Comparison of ENCODE assay signal across 31 cellular contexts in the genomic region with DNA sequence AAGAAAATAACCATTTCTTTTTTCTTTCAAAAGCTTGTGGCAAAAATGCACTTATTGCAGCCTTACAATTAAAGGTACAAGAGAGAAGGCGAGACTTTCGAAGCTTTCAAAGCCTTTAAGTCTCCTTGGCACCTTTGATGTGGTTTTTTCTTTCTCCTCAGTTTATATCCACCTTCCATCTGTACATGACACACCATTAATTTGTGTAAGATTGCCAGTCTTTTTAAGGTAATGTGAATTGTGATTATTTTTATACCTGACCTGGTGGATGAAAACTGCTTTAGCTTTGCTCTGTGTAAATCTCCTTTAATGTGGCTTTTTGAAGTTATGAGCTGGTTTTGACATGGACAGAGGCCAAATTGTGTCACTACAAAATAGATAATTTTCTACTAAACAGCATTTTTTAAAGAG.
"Had no signal": no experiment of that assay in that cellular context is flagged by ENCODE, and none has a peak within 500 bp of the region (broad histone marks: within the 10 kb centered on the region; RNA-seq: fewer than 3 reads in every experiment).

No MANE protein-coding gene starts in this region.

- H3K27me3 ChIP-seq: breast epithelium, Peyer's patch had no signal

- H3K27ac Mint-ChIP-seq: activated B cell treated with CpG ODN at 0.5 μM for 24 hours; activated CD4-positive, alpha-beta T cell treated with anti-CD3 and anti-CD28 coated beads, Interleukin-2, amount 10 ng/mL, durations not matched to agents 24 days and 14 days; activated CD8-positive, alpha-beta memory T cell treated with anti-CD3 and anti-CD28 coated beads, Interleukin-2, amount 10 ng/mL, durations not matched to agents 7 days and 5 days; activated naive CD4-positive, alpha-beta T cell treated with anti-CD3 and anti-CD28 coated beads, Interleukin-2, amount 50 U/mL, for 24 hours; activated T-cell treated with anti-CD3 and anti-CD28 coated beads, Interleukin-2, amount 50 U/mL, for 24 hours; activated T-helper 1 cell treated with anti-CD3 and anti-CD28 coated beads, Interleukin-12 subunit alpha, Interleukin-12 subunit beta, Interleukin-2, Interleukin-4 antibody, amounts not matched to agents 30 ng/mL and 10 ng/mL and 1 ng/mL, durations not matched to agents 14 hours and 24 hours and 36 hours; T-cell had no signal

- H3K4me3 Mint-ChIP-seq: activated B cell treated with CpG ODN at 0.5 μM for 24 hours; activated CD4-positive, alpha-beta T cell treated with anti-CD3 and anti-CD28 coated beads, Interleukin-2, amount 10 ng/mL, durations not matched to agents 24 days and 14 days; activated CD8-positive, alpha-beta memory T cell treated with anti-CD3 and anti-CD28 coated beads, Interleukin-2, amount 10 ng/mL, durations not matched to agents 7 days and 5 days; activated naive CD4-positive, alpha-beta T cell treated with anti-CD3 and anti-CD28 coated beads, Interleukin-2, amount 50 U/mL, for 24 hours; activated T-cell treated with anti-CD3 and anti-CD28 coated beads, Interleukin-2, amount 50 U/mL, for 24 hours; activated T-helper 1 cell treated with anti-CD3 and anti-CD28 coated beads, Interleukin-12 subunit alpha, Interleukin-12 subunit beta, Interleukin-2, Interleukin-4 antibody, amounts not matched to agents 30 ng/mL and 10 ng/mL and 1 ng/mL, durations not matched to agents 14 hours and 24 hours and 36 hours; T-cell had no signal

- DNase-seq: activated B cell treated with CpG ODN at 0.5 μM for 24 hours; activated CD4-positive, alpha-beta T cell treated with anti-CD3 and anti-CD28 coated beads for 1 hour; activated CD4-positive, alpha-beta T cell treated with anti-CD3 and anti-CD28 coated beads, Interleukin-2, amount 10 ng/mL, durations not matched to agents 24 days and 14 days; activated CD4-positive, alpha-beta T cell treated with anti-CD3 and anti-CD28 coated beads, Interleukin-2, amount 50 U/mL, for 48 hours; activated CD8-positive, alpha-beta memory T cell treated with anti-CD3 and anti-CD28 coated beads, Interleukin-2, amount 10 ng/mL, durations not matched to agents 7 days and 5 days; activated effector memory CD4-positive, alpha-beta T cell treated with Interleukin-2 at 50 U/mL for 16 hours; activated naive CD4-positive, alpha-beta T cell; activated T-cell treated with anti-CD3 and anti-CD28 coated beads, Interleukin-2, amount 50 U/mL, for 24 hours; amniotic stem cell; caudate nucleus; Kasumi-1; KBM-7; NCI-H1092; NCI-H1436; NCI-H1694 treated with DMSO at 0.1 percent for 48 hours; NCI-H2029 treated with DMSO at 0.1 percent for 48 hours; NCI-H345; NCI-H510A; NCI-H526 treated with DMSO at 0.1 percent for 48 hours; NK-92 treated with Interleukin-12 subunit alpha and Interleukin-12 subunit beta, amount 100 ng/mL, for 24 hours; OCI-M1; Peyer's patch; Right ventricle myocardium superior; T-cell; T-helper 2 cell; T1000 had no signal

- H3K27ac ChIP-seq: breast epithelium, Peyer's patch, RWPE1 had no signal

- ATAC-seq: activated CD8-positive, alpha-beta memory T cell treated with anti-CD3 and anti-CD28 coated beads, Interleukin-2, amount 10 ng/mL, durations not matched to agents 7 days and 5 days; T-cell had no signal

- H3K9me3 ChIP-seq: Peyer's patch had no signal

- H3K4me1 ChIP-seq: breast epithelium, Peyer's patch had no signal

- H3K36me3 ChIP-seq: breast epithelium, Peyer's patch had no signal

- H3K9me3 Mint-ChIP-seq: activated B cell treated with CpG ODN at 0.5 μM for 24 hours; activated naive CD4-positive, alpha-beta T cell treated with anti-CD3 and anti-CD28 coated beads, Interleukin-2, amount 50 U/mL, for 24 hours; activated T-cell treated with anti-CD3 and anti-CD28 coated beads, Interleukin-2, amount 50 U/mL, for 24 hours; activated T-helper 1 cell treated with anti-CD3 and anti-CD28 coated beads, Interleukin-12 subunit alpha, Interleukin-12 subunit beta, Interleukin-2, Interleukin-4 antibody, amounts not matched to agents 30 ng/mL and 10 ng/mL and 1 ng/mL, durations not matched to agents 14 hours and 24 hours and 36 hours had no signal

- FAIRE-seq: TTC549 had no signal

- H3K4me3 ChIP-seq: breast epithelium, Peyer's patch had no signal

- H3K27me3 Mint-ChIP-seq: activated B cell treated with CpG ODN at 0.5 μM for 24 hours; activated CD4-positive, alpha-beta T cell treated with anti-CD3 and anti-CD28 coated beads, Interleukin-2, amount 10 ng/mL, durations not matched to agents 24 days and 14 days; activated CD8-positive, alpha-beta memory T cell treated with anti-CD3 and anti-CD28 coated beads, Interleukin-2, amount 10 ng/mL, durations not matched to agents 7 days and 5 days; activated naive CD4-positive, alpha-beta T cell treated with anti-CD3 and anti-CD28 coated beads, Interleukin-2, amount 50 U/mL, for 24 hours; activated T-cell treated with anti-CD3 and anti-CD28 coated beads, Interleukin-2, amount 50 U/mL, for 24 hours; T-cell had no signal

- H3K4me1 Mint-ChIP-seq: activated CD8-positive, alpha-beta memory T cell treated with anti-CD3 and anti-CD28 coated beads, Interleukin-2, amount 10 ng/mL, durations not matched to agents 7 days and 5 days; activated naive CD4-positive, alpha-beta T cell treated with anti-CD3 and anti-CD28 coated beads, Interleukin-2, amount 50 U/mL, for 24 hours; T-cell had no signal
